Comparison of ENCODE assay signal across 8 cellular contexts in the genomic region with DNA sequence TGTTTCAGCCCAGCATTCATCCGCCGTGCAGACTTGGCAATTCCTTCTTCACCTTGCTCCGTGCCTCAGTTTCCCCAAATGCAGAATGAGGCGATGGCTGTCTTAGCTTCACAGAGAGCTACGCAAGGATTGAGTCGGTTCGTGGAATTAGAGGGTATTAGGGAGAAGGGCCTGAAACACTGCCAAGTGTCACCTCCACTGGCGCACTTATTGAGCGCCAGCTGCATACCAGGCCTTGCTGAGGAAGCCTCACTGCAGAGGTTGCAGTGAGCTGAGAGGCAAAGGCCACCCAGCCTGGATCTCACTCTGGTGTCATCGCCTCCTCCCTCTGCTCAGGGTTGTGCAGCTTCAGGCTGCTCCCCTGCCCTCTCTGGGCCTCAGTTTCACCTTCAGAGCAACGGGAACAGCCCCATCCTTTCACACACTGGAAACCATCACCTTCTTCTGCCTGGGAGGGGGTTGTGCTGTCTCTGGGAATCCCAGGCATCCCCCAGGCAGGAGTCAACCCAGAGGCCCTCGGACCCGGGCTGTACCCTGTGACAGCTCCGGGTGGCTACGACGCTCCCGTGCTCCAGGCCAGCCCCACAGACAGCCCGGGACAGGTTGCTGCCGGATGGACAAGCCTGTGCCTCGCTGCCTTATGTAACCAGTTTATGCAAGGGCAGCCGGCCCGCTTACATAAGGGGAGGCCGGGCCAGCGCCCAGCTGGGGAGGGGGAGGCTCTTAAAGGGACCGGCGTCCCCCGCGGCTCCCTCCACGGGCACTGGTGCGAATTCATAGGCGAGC. TPM values are rescaled to one million over a fixed set of nuclear protein-coding genes. Genes with fewer than 3 reads are reported as not detected.
A peak's percentile ranks its signal among the peaks of the same experiment; 100 is the strongest.
DNase-seq lines count a peak whose midpoint lies in the region; ATAC-seq and TF ChIP-seq lines count a peak whose summit lies in the region.

No MANE protein-coding gene starts in this region.

- H3K4me2 ChIP-seq in PC-3 (ENCODE audit: low read length), result no peak overlapping the region

- no peaks in the 10 kb centered on the region for H3K9me2 ChIP-seq in PC-3 (replicated peaks; ENCODE audit: low read length)

- H2AFZ ChIP-seq in PC-3 (ENCODE audit: low read length), result no peak overlapping the region

- H3K27me3 ChIP-seq in AG04450 (ENCODE audit: control insufficient read depth, insufficient read depth, low read length) (no peaks in the 10 kb centered on the region), ovary (no peaks in the 10 kb centered on the region), PC-3 (ENCODE audit: low read length) (no peaks in the 10 kb centered on the region)

- no peaks in the 10 kb centered on the region for H3F3A ChIP-seq in PC-3 (ENCODE audit: low read length, unreplicated experiment)

- 29 to 37% (median 34%) methylated on average over 31 of the region's 31 CpGs for WGBS in ovary, 3 donors

- no peak for ATAC-seq in PC-3
- no peak for ATAC-seq in HG03342 (IDR thresholded peaks at IDR 0.05; ENCODE audit: unreplicated experiment)

- BruUV-seq in PC-3 (replicated peaks; lab: Mats Ljungman, UMichigan), result no TSS peak

- DNase-seq in AG04450 (ENCODE audit: low read depth, low spot score) (no peak), cerebellar cortex (ENCODE audit: low spot score) (peak; percentile 89), ovary (peak; percentile 85 to 87 (median 87)), PC-3 (no peak), GM20000 (ENCODE audit: low spot score) (no peak), NCI-H2107 (lab: John Stamatoyannopoulos, UW) (no peak)

- no peaks in the 10 kb centered on the region for H3K36me3 ChIP-seq in ovary
- H3K36me3 ChIP-seq in PC-3 (ENCODE audit: low read depth, low read length), result no peaks in the 10 kb centered on the region

- no peak for TF ChIP-seq CTCF in AG04450 (IDR thresholded peaks at IDR 0.05; ENCODE audit: low read depth, low read length)
- TF ChIP-seq CTCF in ovary (IDR thresholded peaks at IDR 0.05), result no peak
- TF ChIP-seq CTCF in PC-3 (conservative IDR thresholded peaks at IDR 0.05; ENCODE audit: low read depth, low read length), result no peak
- no peak for TF ChIP-seq CTCF in GM20000 (IDR thresholded peaks at IDR 0.05; ENCODE audit: extremely low read depth, missing control alignments)

- TF ChIP-seq EP300 in ovary (IDR thresholded peaks at IDR 0.05), result no peak

- CTCF ChIA-PET in AG04450 (lab: Charles Lee), result no interaction called here
- CTCF ChIA-PET in PC-3 (lab: Charles Lee), result no interaction called here

- H3K9me3 ChIP-seq in AG04450 (ENCODE audit: control insufficient read depth, insufficient read depth, low read length) (peaks cover 4% of the 10 kb centered on the region), iPS-18c (ENCODE audit: control insufficient read depth, insufficient read depth, low read length) (peaks cover 7% of the 10 kb centered on the region), ovary (no peaks in the 10 kb centered on the region), PC-3 (ENCODE audit: low read length) (no peaks in the 10 kb centered on the region)

- H3K4me3 ChIP-seq in AG04450 (ENCODE audit: low read depth, low read length), result no peak overlapping the region; the same call in 1 of the 2 replicates
- peak overlapping the region; percentile 20; the same call in 1 of the 2 replicates for H3K4me3 ChIP-seq in iPS-18c (ENCODE audit: insufficient read depth, low read depth, low read length)
- peak overlapping the region; percentile 34 for H3K4me3 ChIP-seq in ovary
- no peak overlapping the region for H3K4me3 ChIP-seq in PC-3 (ENCODE audit: low read length)

- intact Hi-C loops in ovary (cut with DNase I), result no loop called here
- intact Hi-C loops in PC-3 (cut with micrococcal nuclease), result no loop called here

- peak overlapping the region; percentile 21 for H3K27ac ChIP-seq in AG04450 (ENCODE audit: low read depth, low read length)
- H3K27ac ChIP-seq in ovary, result peak overlapping the region; percentile 93 to 96
- no peak overlapping the region for H3K27ac ChIP-seq in PC-3 (ENCODE audit: low read length)

- TF ChIP-seq POLR2A in ovary (IDR thresholded peaks at IDR 0.05), result peak; percentile 45

- H3K4me1 ChIP-seq in ovary (ENCODE audit: insufficient read depth), result peaks cover 16% of the 10 kb centered on the region
- no peaks in the 10 kb centered on the region for H3K4me1 ChIP-seq in PC-3 (ENCODE audit: insufficient read depth, low read length)

- POLR2A ChIA-PET in AG04450 (lab: Yijun Ruan, JAX) (no interaction called here), PC-3 (lab: Charles Lee; ENCODE audit: unreplicated experiment) (no interaction called here)

- no peak overlapping the region for H3K9ac ChIP-seq in PC-3 (ENCODE audit: low read length)

- peaks cover 15% of the 10 kb centered on the region; the same call in 1 of the 2 replicates for H4K20me1 ChIP-seq in PC-3 (ENCODE audit: low read length)

- H3K79me2 ChIP-seq in PC-3 (ENCODE audit: low read length), result peaks cover 59% of the 10 kb centered on the region

RNA-seq across cellular contexts. Expression of a gene that starts 31.9 kb away (rescaled TPM):
- polyA plus RNA-seq in AG04450 (2011; rRNA removed) (3.9 and 7.7 TPM in 2 replicates), ovary (10 to 100 TPM; 31.9 to 71.1 TPM)
- polyA minus RNA-seq in AG04450 (2011; rRNA and poly(A)+ RNA removed), result 15.0 and 21.4 TPM in 2 replicates
- total RNA-seq in ovary (100 to 1,000 TPM in 5 of 7 donors, 10 to 100 TPM in 2; 62.0 to 345 (median 283) TPM), PC-3 (2014; rRNA removed) (31.7 and 49.6 TPM in 2 replicates)

Comparison
In these comparisons a context has a peak if more than half of its experiments do, and no peak if none do; other contexts are left out.
1. DNase-seq: peak in cerebellar cortex (single experiment) and ovary (5 of 5); none in AG04450 (single experiment), PC-3 (single experiment), GM20000 (single experiment) and NCI-H2107 (single experiment).
2. H3K4me3 ChIP-seq: peak in iPS-18c (single experiment) and ovary (single experiment); none in AG04450 (single experiment) and PC-3 (single experiment).